Comparison of ENCODE assay signal across 20 cellular contexts in the genomic region with DNA sequence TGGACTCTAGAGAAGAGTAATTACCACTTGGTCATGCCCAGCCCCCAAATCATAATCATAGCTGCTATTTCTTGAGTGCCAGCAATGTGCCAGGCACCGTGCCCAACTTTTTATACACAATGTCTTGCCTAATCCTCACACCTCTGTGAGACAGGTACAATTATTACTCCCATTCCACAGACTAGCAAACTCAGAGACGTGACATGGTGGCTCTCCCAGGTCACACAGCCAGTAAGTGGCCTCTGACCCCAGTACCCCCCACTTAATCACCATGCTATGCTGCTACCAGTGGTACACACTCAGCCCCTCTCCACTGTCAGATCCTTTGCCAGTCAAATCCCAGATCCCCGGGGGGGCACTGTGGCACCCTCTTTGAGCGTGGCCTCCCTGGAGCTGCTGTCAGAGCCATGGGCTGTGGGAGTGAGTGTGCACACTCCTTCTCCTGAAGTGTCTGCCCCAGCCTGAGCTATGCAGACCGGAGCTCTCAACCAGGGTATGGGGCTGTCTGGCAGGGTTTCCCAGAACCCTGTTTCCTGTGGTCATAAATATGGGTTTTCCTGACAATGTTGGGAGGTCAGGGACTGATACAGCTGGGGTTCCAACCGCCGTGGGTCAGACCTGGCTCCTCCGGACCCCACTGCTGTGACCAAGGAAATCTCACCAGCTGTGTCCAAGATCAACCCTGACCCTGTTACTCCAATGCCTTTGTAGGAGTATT. TPM values are rescaled to one million over a fixed set of nuclear protein-coding genes. Genes with fewer than 3 reads are reported as not detected.
DNase-seq lines count a peak whose midpoint lies in the region; ATAC-seq and TF ChIP-seq lines count a peak whose summit lies in the region.
"Had no signal": no experiment of that assay in that cellular context is flagged by ENCODE, and none has a peak within 500 bp of the region (broad histone marks: within the 10 kb centered on the region; RNA-seq: fewer than 3 reads in every experiment).

No MANE protein-coding gene starts in this region.

- H3K36me3 ChIP-seq in mammary epithelial cell (ENCODE audit: insufficient read depth, low read length) (no peaks in the 10 kb centered on the region), heart left ventricle (no peaks in the 10 kb centered on the region), spleen (no peaks in the 10 kb centered on the region), HAP-1 (replicated peaks) (no peaks in the 10 kb centered on the region)

- ATAC-seq in heart left ventricle (peak; percentile 25 to 76 (median 60)), left lobe of liver (no peak)
- ATAC-seq: Panc1 had no signal

- intact Hi-C loops in MCF 10A (cut with micrococcal nuclease): no loop called here
- intact Hi-C loops in mammary epithelial cell (cut with micrococcal nuclease): no loop called here
- intact Hi-C loops in heart left ventricle (cut with DNase I): loop anchor here in 4 of 10 donors (10.0 kb wide), 2 partner anchors 216 to 246 kb away; no protein-coding TSS in a partner anchor
- intact Hi-C loops in spleen (cut with DNase I; ENCODE audit: low total_unique reads): no loop called here
- intact Hi-C loops in activated CD4-positive, alpha-beta memory T cell treated with anti-CD3 and anti-CD28 coated beads for 36 hours (cut with micrococcal nuclease): no loop called here

- H3K27ac ChIP-seq in mammary epithelial cell (ENCODE audit: insufficient read depth, low read depth, low read length): no peak overlapping the region
- H3K27ac ChIP-seq in heart left ventricle: peak overlapping the region in 9 of 12 donors; percentile 41 to 77 (median 68)
- H3K27ac ChIP-seq in spleen: no peak overlapping the region

- no peak overlapping the region for H3K4me3 Mint-ChIP-seq in MCF 10A (ENCODE audit: unreplicated experiment)
- no peak overlapping the region for H3K4me3 Mint-ChIP-seq in activated CD4-positive, alpha-beta memory T cell treated with anti-CD3 and anti-CD28 coated beads for 36 hours

- H3K27ac Mint-ChIP-seq in MCF 10A (ENCODE audit: low read depth, unreplicated experiment): no peak overlapping the region
- H3K27ac Mint-ChIP-seq in activated CD4-positive, alpha-beta memory T cell treated with anti-CD3 and anti-CD28 coated beads for 36 hours: no peak overlapping the region

- no peaks in the 10 kb centered on the region for H3K9me3 ChIP-seq in mammary epithelial cell (replicated peaks; ENCODE audit: insufficient read depth, low read length)
- H3K9me3 ChIP-seq in heart left ventricle: no peaks in the 10 kb centered on the region
- H3K9me3 ChIP-seq in spleen: no peaks in the 10 kb centered on the region
- H3K9me3 ChIP-seq in HAP-1: no peaks in the 10 kb centered on the region

- H3K4me1 ChIP-seq in mammary epithelial cell (ENCODE audit: insufficient read depth, low read length) (no peaks in the 10 kb centered on the region), heart left ventricle (peaks cover 0 to 19% (median 0%) of the 10 kb centered on the region in 12 donors), spleen (peaks cover 0 to 21% (median 7%) of the 10 kb centered on the region in 6 donors), HAP-1 (no peaks in the 10 kb centered on the region)

- BruUV-seq in MCF 10A (replicated peaks; lab: Mats Ljungman, UMichigan): no TSS peak
- BruUV-seq in mammary epithelial cell (replicated peaks; lab: Mats Ljungman, UMichigan): no TSS peak

- 60% methylated on average over 6 of the region's 8 CpGs for WGBS in mammary epithelial cell (ENCODE audit: low coverage, missing lambda C conversion rate)
- WGBS in heart left ventricle, 4 donors: 56 to 67% (median 57%) methylated on average over 8 of the region's 8 CpGs
- WGBS in spleen, 5 donors: 57 to 69% (median 61%) methylated on average over 5 to 8 of the region's 8 CpGs

- TF ChIP-seq CTCF in MCF 10A (IDR thresholded peaks at IDR 0.05; ENCODE audit: unreplicated experiment) (no peak), mammary epithelial cell (conservative IDR thresholded peaks at IDR 0.05 in 1 of 2, IDR thresholded peaks at IDR 0.05 in 1 of 2; ENCODE audit: extremely low read depth in 1 of 2, insufficient read depth in 1 of 2, low read depth in 1 of 2, low read length in 2 of 2) (no peak), heart left ventricle (IDR thresholded peaks at IDR 0.05) (no peak), spleen (IDR thresholded peaks at IDR 0.05 in 8 of 11, conservative IDR thresholded peaks at IDR 0.05 in 3 of 11) (no peak)

- no peak overlapping the region for H3K4me3 ChIP-seq in mammary epithelial cell (replicated peaks in 1 of 3; ENCODE audit: insufficient read depth in 1 of 3, low read depth in 2 of 3, low read length in 3 of 3)
- H3K4me3 ChIP-seq in heart left ventricle: no peak overlapping the region
- H3K4me3 ChIP-seq in spleen: no peak overlapping the region
- H3K4me3 ChIP-seq in HAP-1: no peak overlapping the region

- DNase-seq in MCF 10A (ENCODE audit: unreplicated experiment): peak; percentile 69
- DNase-seq in mammary epithelial cell: no peak
- DNase-seq in heart left ventricle: peak in 2 of 5 donors; percentile 42 to 45
- DNase-seq in lung microvascular endothelial cell (ENCODE audit: low read depth in 2 of 2): peak; percentile 23 to 75
- peak; percentile 30 for DNase-seq in spleen
- DNase-seq in left lobe of liver (ENCODE audit: low spot score): no peak
- DNase-seq in activated CD4-positive, alpha-beta memory T cell treated with anti-CD3 and anti-CD28 coated beads for 36 hours: no peak
- no peak for DNase-seq in HAP-1 (ENCODE audit: low spot score in 2 of 2)
- DNase-seq: DMS 273 treated with DMSO at 0.1 percent for 48 hours, GF-D8, IMR-90, Karpas-422, MM.1S, NCI-H1092 treated with DMSO at 0.1 percent for 48 hours, NCI-H2227 treated with DMSO at 0.1 percent for 48 hours, NCI-H524 had no signal

- H3K9me3 Mint-ChIP-seq in MCF 10A (ENCODE audit: unreplicated experiment): no peaks in the 10 kb centered on the region
- no peaks in the 10 kb centered on the region for H3K9me3 Mint-ChIP-seq in activated CD4-positive, alpha-beta memory T cell treated with anti-CD3 and anti-CD28 coated beads for 36 hours

- no peak overlapping the region for H3K9ac ChIP-seq in mammary epithelial cell (ENCODE audit: insufficient read depth, low read length)

- peaks cover 5% of the 10 kb centered on the region for H3K4me1 Mint-ChIP-seq in MCF 10A (ENCODE audit: insufficient read depth, unreplicated experiment)
- H3K4me1 Mint-ChIP-seq in activated CD4-positive, alpha-beta memory T cell treated with anti-CD3 and anti-CD28 coated beads for 36 hours (ENCODE audit: low read depth): no peaks in the 10 kb centered on the region

- in situ Hi-C loops in mammary epithelial cell (cut with MboI; ENCODE audit: low sequenced_read_pairs in 2 of 2) (no loop called here), HAP-1 (cut with MboI; ENCODE audit: low sequenced_read_pairs) (loop anchor here (10.0 kb wide), 1 partner anchor 256 kb away; no protein-coding TSS in a partner anchor)

- H3K27me3 Mint-ChIP-seq in MCF 10A (ENCODE audit: insufficient read depth, unreplicated experiment): peaks cover 22% of the 10 kb centered on the region
- peaks cover 10% of the 10 kb centered on the region for H3K27me3 Mint-ChIP-seq in activated CD4-positive, alpha-beta memory T cell treated with anti-CD3 and anti-CD28 coated beads for 36 hours

- H3K4me2 ChIP-seq in mammary epithelial cell (ENCODE audit: insufficient read depth, low read depth, low read length): no peak overlapping the region

- no peak overlapping the region for H2AFZ ChIP-seq in mammary epithelial cell (ENCODE audit: low read depth, low read length)

- dilution Hi-C loops in mammary epithelial cell (cut with HindIII; ENCODE audit: low sequenced_read_pairs): no loop called here

- no peaks in the 10 kb centered on the region for H3K79me2 ChIP-seq in mammary epithelial cell (ENCODE audit: insufficient read depth, low read length)

- POLR2A ChIA-PET in MCF 10A (lab: Yijun Ruan, JAX): no interaction called here
- POLR2A ChIA-PET in activated CD4-positive, alpha-beta memory T cell treated with anti-CD3 and anti-CD28 coated beads for 36 hours (lab: Charles Lee): no interaction called here

- CTCF ChIA-PET in MCF 10A (lab: Yijun Ruan, JAX): interaction anchor here (0.5 to 1.7 kb wide), 6 partner anchors 10 to 217 kb away, joined by 3 to 6 read pairs (median 4); no protein-coding TSS in a partner anchor
- CTCF ChIA-PET in mammary epithelial cell (lab: Charles Lee; ENCODE audit: low non-redundant PET): no interaction called here
- CTCF ChIA-PET in activated CD4-positive, alpha-beta memory T cell treated with anti-CD3 and anti-CD28 coated beads for 36 hours (lab: Charles Lee): interaction anchor here (0.8 to 1.2 kb wide), 2 partner anchors 9 to 216 kb away, joined by 3 read pairs; no protein-coding TSS in a partner anchor

- H3K36me3 Mint-ChIP-seq in MCF 10A (ENCODE audit: insufficient read depth, unreplicated experiment): no peaks in the 10 kb centered on the region
- no peaks in the 10 kb centered on the region for H3K36me3 Mint-ChIP-seq in activated CD4-positive, alpha-beta memory T cell treated with anti-CD3 and anti-CD28 coated beads for 36 hours

- TF ChIP-seq POLR2A in heart left ventricle (IDR thresholded peaks at IDR 0.05) (no peak), spleen (IDR thresholded peaks at IDR 0.05) (no peak)

- H3K27me3 ChIP-seq in mammary epithelial cell (ENCODE audit: insufficient read depth, low read length): no peaks in the 10 kb centered on the region
- peaks cover 0 to 13% (median 0%) of the 10 kb centered on the region in 9 donors for H3K27me3 ChIP-seq in heart left ventricle
- peaks cover 0 to 15% (median 0%) of the 10 kb centered on the region in 7 donors for H3K27me3 ChIP-seq in spleen (replicated peaks in 1 of 7)
- H3K27me3 ChIP-seq in HAP-1 (ENCODE audit: low read depth): 0 out of 2 replicates have a peak, but pooled peaks cover 3% of the 10 kb centered on the region

- H4K20me1 ChIP-seq in mammary epithelial cell (ENCODE audit: insufficient read depth, low read length): no peaks in the 10 kb centered on the region

RNA-seq across cellular contexts. Expression of gene LACTBL1, which starts 51.8 kb away (rescaled TPM):
- not detected in 2 replicates for total RNA-seq in MCF 10A (2022)
- total RNA-seq in mammary epithelial cell: not detected
- polyA plus RNA-seq in mammary epithelial cell: not detected
- polyA minus RNA-seq in mammary epithelial cell: not detected
- not detected for total RNA-seq in heart left ventricle
- not detected for polyA plus RNA-seq in heart left ventricle
- total RNA-seq in lung microvascular endothelial cell: not detected in 2 replicates
- not detected for total RNA-seq in spleen
- polyA plus RNA-seq in spleen: not detected
- total RNA-seq in left lobe of liver: not detected
- total RNA-seq in activated CD4-positive, alpha-beta memory T cell treated with anti-CD3 and anti-CD28 coated beads for 36 hours: not detected
- total RNA-seq: A172, Daoy, IMR-90 had no signal
- polyA plus RNA-seq: BJ, IMR-90 had no signal

Comparison
In these comparisons a context has a peak if more than half of its experiments do, and no peak if none do; other contexts are left out.
1. DNase-seq: peak in MCF 10A (single experiment), lung microvascular endothelial cell (2 of 2) and spleen (single experiment); none in mammary epithelial cell (single experiment), left lobe of liver (single experiment), activated CD4-positive, alpha-beta memory T cell treated with anti-CD3 and anti-CD28 coated beads for 36 hours (single experiment) and HAP-1 (0 of 2).
2. H3K27ac ChIP-seq: peak in heart left ventricle (9 of 12); none in mammary epithelial cell (single experiment) and spleen (0 of 8).